Comparison of ENCODE assay signal across 18 cellular contexts in the genomic region with DNA sequence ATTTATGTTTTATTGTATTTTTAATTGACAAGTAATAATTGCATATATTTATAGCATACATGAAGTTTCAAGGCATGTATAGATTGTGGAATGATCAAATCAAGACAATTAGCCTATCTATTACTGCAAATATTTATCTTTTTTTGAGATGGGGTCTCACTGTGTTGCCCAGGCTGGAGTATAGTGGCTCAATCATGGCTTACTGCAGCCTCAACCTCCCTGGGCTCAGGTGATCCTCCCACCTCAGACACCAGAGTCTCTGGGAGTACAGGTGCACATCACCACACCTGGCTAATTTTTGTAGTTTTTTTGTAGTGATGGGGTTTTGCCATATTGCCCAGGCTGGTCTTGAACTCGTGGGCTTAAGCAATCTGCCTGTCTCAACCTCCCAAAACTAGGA.
"Had no signal": no experiment of that assay in that cellular context is flagged by ENCODE, and none has a peak within 500 bp of the region (broad histone marks: within the 10 kb centered on the region; RNA-seq: fewer than 3 reads in every experiment).

No MANE protein-coding gene starts in this region.

- DNase-seq: activated CD4-positive, alpha-beta T cell treated with anti-CD3 and anti-CD28 coated beads for 1 hour; activated CD4-positive, alpha-beta T cell treated with anti-CD3 and anti-CD28 coated beads, Interleukin-2, amount 50 U/mL, for 1 hour; activated CD8-positive, alpha-beta T cell treated with anti-CD3 and anti-CD28 coated beads, Interleukin-2, amount 10 ng/mL, durations not matched to agents 7 days and 5 days; activated naive CD4-positive, alpha-beta T cell treated with Interleukin-2 at 50 U/mL for 16 hours; activated naive CD8-positive, alpha-beta T cell treated with anti-CD3 and anti-CD28 coated beads, Interleukin-2, amount 10 ng/mL, durations not matched to agents 7 days and 5 days; activated T-cell treated with anti-CD3 and anti-CD28 coated beads, Interleukin-2, amount 50 U/mL, for 24 hours; amygdala; effector CD4-positive, alpha-beta T cell; foreskin melanocyte; kidney; lower lobe of right lung; stimulated activated CD4-positive, alpha-beta T cell treated with anti-CD3 and anti-CD28 coated beads, Interleukin-12 subunit alpha, Interleukin-12 subunit beta, amount 100 ng/mL, for 4 hours; stimulated activated CD4-positive, alpha-beta T cell treated with anti-CD3 and anti-CD28 coated beads, Interleukin-4, amount 100 ng/mL, for 4 hours; stimulated activated naive CD8-positive, alpha-beta T cell treated with anti-CD3 and anti-CD28 coated beads, Interleukin-15, amount 100 ng/mL, for 72 hours; tibial artery had no signal

- H3K4me1 ChIP-seq: lower lobe of right lung, prostate gland, tibial artery had no signal

- H3K27ac ChIP-seq: lower lobe of right lung, prostate gland, tibial artery, VCaP had no signal

- H3K36me3 Mint-ChIP-seq: naive thymus-derived CD8-positive, alpha-beta T cell had no signal

- ATAC-seq: activated CD8-positive, alpha-beta T cell treated with anti-CD3 and anti-CD28 coated beads, Interleukin-2, amount 10 ng/mL, durations not matched to agents 7 days and 5 days; lower lobe of right lung; stimulated activated naive CD8-positive, alpha-beta T cell treated with anti-CD3 and anti-CD28 coated beads, Interleukin-15, amount 100 ng/mL, for 72 hours had no signal

- H3K27me3 ChIP-seq: tibial artery had no signal

- H3K4me3 Mint-ChIP-seq: activated CD8-positive, alpha-beta T cell treated with anti-CD3 and anti-CD28 coated beads, Interleukin-2, amount 10 ng/mL, durations not matched to agents 7 days and 5 days; activated naive CD8-positive, alpha-beta T cell treated with anti-CD3 and anti-CD28 coated beads, Interleukin-2, amount 10 ng/mL, durations not matched to agents 7 days and 5 days; activated T-cell treated with anti-CD3 and anti-CD28 coated beads, Interleukin-2, amount 50 U/mL, for 24 hours; stimulated activated naive CD8-positive, alpha-beta T cell treated with anti-CD3 and anti-CD28 coated beads, Interleukin-15, amount 100 ng/mL, for 72 hours had no signal

- H3K27me3 Mint-ChIP-seq: activated naive CD8-positive, alpha-beta T cell treated with anti-CD3 and anti-CD28 coated beads, Interleukin-2, amount 10 ng/mL, durations not matched to agents 7 days and 5 days; activated T-cell treated with anti-CD3 and anti-CD28 coated beads, Interleukin-2, amount 50 U/mL, for 24 hours; naive thymus-derived CD8-positive, alpha-beta T cell; stimulated activated naive CD8-positive, alpha-beta T cell treated with anti-CD3 and anti-CD28 coated beads, Interleukin-15, amount 100 ng/mL, for 72 hours had no signal

- H3K9me3 ChIP-seq: lower lobe of right lung, prostate gland, tibial artery had no signal

- H3K4me3 ChIP-seq: lower lobe of right lung, prostate gland, tibial artery had no signal

- H3K9me3 Mint-ChIP-seq: activated naive CD8-positive, alpha-beta T cell treated with anti-CD3 and anti-CD28 coated beads, Interleukin-2, amount 10 ng/mL, durations not matched to agents 7 days and 5 days; activated T-cell treated with anti-CD3 and anti-CD28 coated beads, Interleukin-2, amount 50 U/mL, for 24 hours; naive thymus-derived CD8-positive, alpha-beta T cell had no signal

- H3K36me3 ChIP-seq: lower lobe of right lung, prostate gland, tibial artery had no signal
